Comparison of ENCODE assay signal across 17 cellular contexts in genomic region chr17:79205688-79206205, GRCh38.
DNase-seq lines count a peak whose midpoint lies in the region; ATAC-seq, FAIRE-seq and TF ChIP-seq lines count a peak whose summit lies in the region.
"Had no signal": no experiment of that assay in that cellular context is flagged by ENCODE, and none has a peak within 500 bp of the region (broad histone marks: within the 10 kb centered on the region; RNA-seq: fewer than 3 reads in every experiment).

No MANE protein-coding gene starts in this region.

- 29% methylated on average over 6 of the region's 6 CpGs for WGBS in SK-N-SH (ENCODE audit: low lambda C conversion rate)

- CTCF ChIA-PET in SK-N-SH (lab: Yijun Ruan, JAX) = interaction anchor here (0.9 to 25.7 kb wide), 5 partner anchors 17 to 189 kb away, joined by 3 to 1340 read pairs (median 4); no protein-coding TSS in a partner anchor

- no peak overlapping the region for H3K27ac ChIP-seq in SK-N-SH (ENCODE audit: low read depth in 2 of 2, low read length in 1 of 2)
- H3K27ac ChIP-seq: 22Rv1, BLaER1 had no signal

- no peaks in the 10 kb centered on the region for H3K9me3 ChIP-seq in SK-N-SH
- H3K9me3 ChIP-seq: BLaER1 had no signal

- H3K4me1 ChIP-seq in SK-N-SH (ENCODE audit: control insufficient read depth in 1 of 2, insufficient read depth in 2 of 2, low read depth in 1 of 2, low read length in 1 of 2) = peaks cover 0 to 12% of the 10 kb centered on the region in 2 experiments; a peak in 1 of 4 replicates

- TF ChIP-seq CTCF in epithelial cell of esophagus (IDR thresholded peaks at IDR 0.05; ENCODE audit: insufficient read depth, low read depth, low read length, missing control alignments) (no peak), SK-N-SH (IDR thresholded peaks at IDR 0.05) (no peak)

- peak; percentile 64 for DNase-seq in 8988T
- DNase-seq in ELR (ENCODE audit: low read depth) = peak; percentile 30
- peak; percentile 74 for DNase-seq in RCC 7860 (ENCODE audit: low spot score)
- DNase-seq in epithelial cell of esophagus (ENCODE audit: low read depth) = peak; percentile 41
- no peak for DNase-seq in COLO829 (ENCODE audit: low spot score)
- no peak for DNase-seq in OCI-M2 (lab: John Stamatoyannopoulos, UW; ENCODE audit: unreplicated experiment)
- no peak for DNase-seq in SK-N-SH
- DNase-seq: Calu3; CD4-positive, CD25-positive, alpha-beta regulatory T cell; DMS 273 treated with DMSO at 0.1 percent for 48 hours; GOT3; H9 had no signal

- H3K79me2 ChIP-seq in SK-N-SH (ENCODE audit: insufficient read depth) = no peaks in the 10 kb centered on the region

- H3K4me2 ChIP-seq in SK-N-SH = no peak overlapping the region
- H3K4me2 ChIP-seq: BLaER1 had no signal

- H3K4me3 ChIP-seq in epithelial cell of esophagus (ENCODE audit: low read length) = no peak overlapping the region
- no peak overlapping the region for H3K4me3 ChIP-seq in SK-N-SH (ENCODE audit: low read depth in 2 of 2, low read length in 1 of 2)
- H3K4me3 ChIP-seq: BLaER1 had no signal

- H3F3A ChIP-seq in SK-N-SH (replicated peaks; ENCODE audit: insufficient read depth) = no peaks in the 10 kb centered on the region

- TF ChIP-seq EP300 in SK-N-SH (IDR thresholded peaks at IDR 0.05; ENCODE audit: borderline replicate concordance in 1 of 2, low read depth in 1 of 2, low read length in 1 of 2) = no peak

- H3K36me3 ChIP-seq in SK-N-SH (replicated peaks in 1 of 2; ENCODE audit: control insufficient read depth in 1 of 2, insufficient read depth in 2 of 2, low read length in 1 of 2) = no peaks in the 10 kb centered on the region
- H3K36me3 ChIP-seq: BLaER1 had no signal

- peaks cover 45% of the 10 kb centered on the region for H3K27me3 ChIP-seq in SK-N-SH (ENCODE audit: insufficient read depth)

- H3K9ac ChIP-seq in SK-N-SH = no peak overlapping the region
- H3K9ac ChIP-seq: BLaER1 had no signal

- H3K9me2 ChIP-seq in SK-N-SH = no peaks in the 10 kb centered on the region

- POLR2A ChIA-PET in SK-N-SH (lab: Yijun Ruan, JAX) = no interaction called here

- H2AFZ ChIP-seq in SK-N-SH (ENCODE audit: low read depth) = no peak overlapping the region

- FAIRE-seq in RCC 7860 (lab: Jason Lieb, UNC) = peak; percentile 75
- FAIRE-seq: G401.6, GM12891 had no signal

- no peak for TF ChIP-seq RAD21 in SK-N-SH (IDR thresholded peaks at IDR 0.05; ENCODE audit: low read length)

- no peaks in the 10 kb centered on the region for H4K20me1 ChIP-seq in SK-N-SH (ENCODE audit: insufficient read depth)

- no peak for ATAC-seq in HG02870 (IDR thresholded peaks at IDR 0.05; ENCODE audit: unreplicated experiment)

TF ChIP-seq in SK-N-SH, 30 proteins besides CTCF, POLR2A, EP300 and RAD21:
- TF ChIP-seq TAF1 (IDR thresholded peaks at IDR 0.05; ENCODE audit: borderline replicate concordance, low read depth, low read length) (no peak), GABPA (IDR thresholded peaks at IDR 0.05; ENCODE audit: low read depth) (no peak), SIN3A (IDR thresholded peaks at IDR 0.05; ENCODE audit: borderline replicate concordance, low read depth, low read length) (no peak), NFIC (IDR thresholded peaks at IDR 0.05; ENCODE audit: borderline replicate concordance) (no peak), FOXJ3 (CRISPR knock-in tag; IDR thresholded peaks at IDR 0.05) (no peak)
- TF ChIP-seq, protein P1, sequence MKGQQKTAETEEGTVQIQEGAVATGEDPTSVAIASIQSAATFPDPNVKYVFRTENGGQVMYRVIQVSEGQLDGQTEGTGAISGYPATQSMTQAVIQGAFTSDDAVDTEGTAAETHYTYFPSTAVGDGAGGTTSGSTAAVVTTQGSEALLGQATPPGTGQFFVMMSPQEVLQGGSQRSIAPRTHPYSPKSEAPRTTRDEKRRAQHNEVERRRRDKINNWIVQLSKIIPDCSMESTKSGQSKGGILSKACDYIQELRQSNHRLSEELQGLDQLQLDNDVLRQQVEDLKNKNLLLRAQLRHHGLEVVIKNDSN (IDR thresholded peaks at IDR 0.05; ENCODE audit: borderline replicate concordance, low read depth) = no peak
TF ChIP-seq in SK-N-SH: peak in this region for 0.

Comparison
In these comparisons a context has a peak if more than half of its experiments do, and no peak if none do; other contexts are left out.
1. DNase-seq: peak in 8988T (single experiment), ELR (single experiment), RCC 7860 (single experiment) and epithelial cell of esophagus (single experiment); none in COLO829 (single experiment), OCI-M2 (single experiment) and SK-N-SH (single experiment).